13 cellular contexts compared by ENCODE assay signal in the genomic region with DNA sequence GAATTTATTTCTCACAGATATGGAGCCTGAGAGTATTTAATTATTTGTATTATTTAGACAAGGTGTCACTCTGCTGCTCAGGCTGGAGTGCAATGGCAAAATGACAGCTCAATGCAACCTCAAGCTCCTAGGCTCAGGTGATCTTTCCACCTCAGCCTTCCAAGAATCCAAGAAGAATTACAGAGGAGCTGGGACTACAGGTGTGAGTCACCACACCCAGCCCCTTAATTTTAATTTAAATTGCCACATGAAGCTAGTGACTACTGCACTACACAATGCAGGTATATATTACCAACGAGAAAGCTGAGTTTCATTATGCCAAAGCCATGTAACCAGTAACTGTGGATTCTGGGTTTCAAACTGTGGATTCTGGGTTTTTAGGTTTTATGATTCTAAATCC. TPM values are rescaled to one million over a fixed set of nuclear protein-coding genes. Genes with fewer than 3 reads are reported as not detected.
DNase-seq lines count a peak whose midpoint lies in the region; ATAC-seq, FAIRE-seq and TF ChIP-seq lines count a peak whose summit lies in the region.
"Had no signal": no experiment of that assay in that cellular context is flagged by ENCODE, and none has a peak within 500 bp of the region (broad histone marks: within the 10 kb centered on the region; RNA-seq: fewer than 3 reads in every experiment).

No MANE protein-coding gene starts in this region.

- peaks cover 6% of the 10 kb centered on the region for H3K79me1 ChIP-seq in trophoblast cell (ENCODE audit: low read length)

- H3K27me3 Mint-ChIP-seq in T-helper 1 cell treated with Interleukin-12 subunit alpha and Interleukin-12 subunit beta and Interleukin-4 antibody, amounts not matched to agents 30 μg/mL and 1 μg/mL, for 36 hours (ENCODE audit: low read depth) = no peaks in the 10 kb centered on the region

- H2AK5ac ChIP-seq in trophoblast cell (ENCODE audit: low read length) = no peak overlapping the region

- H3K9me2 ChIP-seq in PC-9 (ENCODE audit: insufficient read depth) = no peaks in the 10 kb centered on the region

- H3K27ac Mint-ChIP-seq in T-helper 1 cell treated with Interleukin-12 subunit alpha and Interleukin-12 subunit beta and Interleukin-4 antibody, amounts not matched to agents 30 μg/mL and 1 μg/mL, for 36 hours = no peak overlapping the region

- H3K4me1 ChIP-seq in PC-9 (replicated peaks; ENCODE audit: insufficient read depth) (peaks cover 42% of the 10 kb centered on the region), endothelial cell of umbilical vein (ENCODE audit: control insufficient read depth, extremely low read depth, insufficient read depth, low read length) (peaks cover 42% of the 10 kb centered on the region), trophoblast cell (ENCODE audit: control insufficient read depth in 1 of 2, insufficient read depth in 2 of 2, low read length in 2 of 2) (peaks cover 7 to 8% of the 10 kb centered on the region in 2 experiments)

- no CpG with 5 or more reads among the region's 1 CpG for WGBS in trophoblast cell (ENCODE audit: extremely low coverage, insufficient coverage, insufficient read length)

- intact Hi-C loops in PC-9 (cut with micrococcal nuclease; ENCODE audit: unreplicated experiment) (loop anchor here (5.0 to 10.0 kb wide), 2 partner anchors 70 to 283 kb away; a partner anchor contains a TSS), endothelial cell of umbilical vein (cut with micrococcal nuclease) (no loop called here), cardiac septum (cut with DNase I) (loop anchor here (10.0 kb wide), 1 partner anchor 123 kb away; a partner anchor contains a TSS)

- peaks cover 30% of the 10 kb centered on the region for H3K36me3 Mint-ChIP-seq in T-helper 1 cell treated with Interleukin-12 subunit alpha and Interleukin-12 subunit beta and Interleukin-4 antibody, amounts not matched to agents 30 μg/mL and 1 μg/mL, for 36 hours (ENCODE audit: low read depth)

- H3K18ac ChIP-seq in trophoblast cell (ENCODE audit: low read length) = no peak overlapping the region

- ATAC-seq in GM21529 (IDR thresholded peaks at IDR 0.05; ENCODE audit: unreplicated experiment) = no peak
- ATAC-seq: activated CD4-positive, CD25-positive, alpha-beta regulatory T cell treated with anti-CD3 and anti-CD28 coated beads, Interleukin-2, amount 50 U/mL, for 24 hours; sciatic nerve had no signal

- H3K27me3 ChIP-seq in PC-9 (ENCODE audit: insufficient read depth, low read depth) = no peaks in the 10 kb centered on the region
- no peaks in the 10 kb centered on the region for H3K27me3 ChIP-seq in endothelial cell of umbilical vein (ENCODE audit: control insufficient read depth in 2 of 2, insufficient read depth in 2 of 2, low read length in 2 of 2)
- no peaks in the 10 kb centered on the region for H3K27me3 ChIP-seq in trophoblast cell (ENCODE audit: insufficient read depth, low read length)

- H2BK12ac ChIP-seq in trophoblast cell (ENCODE audit: low read length) = no peak overlapping the region

- H3K9me1 ChIP-seq in endothelial cell of umbilical vein (replicated peaks; ENCODE audit: control insufficient read depth, extremely low read depth, insufficient read depth, low read length) = no peaks in the 10 kb centered on the region

- H4K20me1 ChIP-seq in PC-9 (ENCODE audit: insufficient read depth) (peaks cover 45% of the 10 kb centered on the region), endothelial cell of umbilical vein (replicated peaks; ENCODE audit: control insufficient read depth, extremely low read depth, insufficient read depth, low read length) (peaks cover 4% of the 10 kb centered on the region)

- H3K9ac ChIP-seq in endothelial cell of umbilical vein (replicated peaks; ENCODE audit: extremely low read depth, insufficient read depth, low read length) (peak overlapping the region; percentile 8), trophoblast cell (ENCODE audit: low read length) (no peak overlapping the region)

- H3K4me3 Mint-ChIP-seq in T-helper 1 cell treated with Interleukin-12 subunit alpha and Interleukin-12 subunit beta and Interleukin-4 antibody, amounts not matched to agents 30 μg/mL and 1 μg/mL, for 36 hours = peak overlapping the region; percentile 53

- H3K9me3 Mint-ChIP-seq in T-helper 1 cell treated with Interleukin-12 subunit alpha and Interleukin-12 subunit beta and Interleukin-4 antibody, amounts not matched to agents 30 μg/mL and 1 μg/mL, for 36 hours = no peaks in the 10 kb centered on the region

- H3K4me2 ChIP-seq in PC-9 = peak overlapping the region; percentile 95
- H3K4me2 ChIP-seq in endothelial cell of umbilical vein (ENCODE audit: insufficient read depth, low read length) = peak overlapping the region; percentile 84
- no peak overlapping the region for H3K4me2 ChIP-seq in trophoblast cell (ENCODE audit: low read length)

- no peak for TF ChIP-seq POLR2A in endothelial cell of umbilical vein (IDR thresholded peaks at IDR 0.05; ENCODE audit: low read depth, low read length)

- H2AFZ ChIP-seq in PC-9 (no peak overlapping the region), endothelial cell of umbilical vein (ENCODE audit: low read depth, low read length) (no peak overlapping the region), trophoblast cell (ENCODE audit: insufficient read depth, low read length, poor library complexity) (no peak overlapping the region)

- no peak overlapping the region for H4K91ac ChIP-seq in trophoblast cell (ENCODE audit: low read depth, low read length)

- no peak overlapping the region for H3K23ac ChIP-seq in trophoblast cell (ENCODE audit: low read length)

- H3K79me2 ChIP-seq in PC-9 (ENCODE audit: low read depth) (peaks cover 70% of the 10 kb centered on the region), endothelial cell of umbilical vein (ENCODE audit: control insufficient read depth, insufficient read depth, low read length) (peaks cover 60% of the 10 kb centered on the region), trophoblast cell (ENCODE audit: control insufficient read depth, insufficient read depth, low read length, poor library complexity) (peaks cover 13% of the 10 kb centered on the region)

- H3K9me3 ChIP-seq in PC-9 (ENCODE audit: insufficient read depth, low read depth) (no peaks in the 10 kb centered on the region), endothelial cell of umbilical vein (replicated peaks; ENCODE audit: control insufficient read depth, insufficient read depth, low read length) (no peaks in the 10 kb centered on the region), trophoblast cell (ENCODE audit: insufficient read depth, low read depth, low read length) (no peaks in the 10 kb centered on the region)

- H3F3A ChIP-seq in PC-9 (ENCODE audit: insufficient read depth, low read depth) = peaks cover 68% of the 10 kb centered on the region

- FAIRE-seq in endothelial cell of umbilical vein (lab: Jason Lieb, UNC) = no peak

- H3K36me3 ChIP-seq in PC-9 (ENCODE audit: low read depth) (peaks cover 52% of the 10 kb centered on the region), endothelial cell of umbilical vein (ENCODE audit: control insufficient read depth in 2 of 2, extremely low read depth in 1 of 2, insufficient read depth in 2 of 2, low read length in 2 of 2) (peaks cover 13 to 22% of the 10 kb centered on the region in 2 experiments), trophoblast cell (ENCODE audit: control insufficient read depth in 1 of 2, insufficient read depth in 2 of 2, low read length in 2 of 2) (peaks cover 31 to 40% of the 10 kb centered on the region in 2 experiments)

- BruUV-seq in PC-9 (replicated peaks; lab: Mats Ljungman, UMichigan) = no TSS peak
- BruUV-seq in endothelial cell of umbilical vein (replicated peaks; lab: Mats Ljungman, UMichigan) = no TSS peak

- no peak overlapping the region for H2BK120ac ChIP-seq in trophoblast cell (ENCODE audit: insufficient read depth, low read length, poor library complexity)

- H3K14ac ChIP-seq in trophoblast cell (ENCODE audit: low read length) = no peak overlapping the region

- CTCF ChIA-PET in PC-9 (lab: Charles Lee) (interaction anchor here (0.6 to 1.3 kb wide), 3 partner anchors 58 to 161 kb away, joined by 4 to 16 read pairs (median 6); a partner anchor contains a TSS), endothelial cell of umbilical vein (lab: Charles Lee) (interaction anchor here (0.9 to 6.7 kb wide), 8 partner anchors 10 to 134 kb away, joined by 3 to 57 read pairs (median 4); a partner anchor contains a TSS)

- H4K8ac ChIP-seq in trophoblast cell (ENCODE audit: low read depth, low read length) = no peak overlapping the region

- no peak overlapping the region for H4K12ac ChIP-seq in trophoblast cell (ENCODE audit: low read depth, low read length)

- dilution Hi-C loops in endothelial cell of umbilical vein (cut with MboI; ENCODE audit: extremely low pct_ligation_motif_present, low sequenced_read_pairs) = no loop called here

- no peak for TF ChIP-seq CTCF in PC-9 (conservative IDR thresholded peaks at IDR 0.05)
- no peak for TF ChIP-seq CTCF in endothelial cell of umbilical vein (IDR thresholded peaks at IDR 0.05; ENCODE audit: extremely low read depth in 1 of 2, insufficient read depth in 1 of 2, low read depth in 1 of 2, low read length in 2 of 2)

- DNase-seq in T-helper 1 cell (no peak), PC-9 (peak; percentile 37 to 80), endothelial cell of umbilical vein (ENCODE audit: low read depth, low spot score) (no peak), trophoblast cell (peak; percentile 73 to 77), NCI-H2029 treated with DMSO at 0.1 percent for 48 hours (lab: John Stamatoyannopoulos, UW) (no peak), cardiac septum (ENCODE audit: low spot score) (no peak)
- DNase-seq: 8988T; central memory CD4-positive, alpha-beta T cell; NCI-H69 had no signal

- H3K4me1 Mint-ChIP-seq in T-helper 1 cell treated with Interleukin-12 subunit alpha and Interleukin-12 subunit beta and Interleukin-4 antibody, amounts not matched to agents 30 μg/mL and 1 μg/mL, for 36 hours (ENCODE audit: low read depth) = peaks cover 31% of the 10 kb centered on the region

- H3K27ac ChIP-seq in PC-9 = peak overlapping the region; percentile 92
- no peak overlapping the region for H3K27ac ChIP-seq in endothelial cell of umbilical vein (ENCODE audit: insufficient read depth, low read depth, low read length)
- H3K27ac ChIP-seq in trophoblast cell (ENCODE audit: low read depth, low read length) = no peak overlapping the region

- no peak overlapping the region for H2BK5ac ChIP-seq in trophoblast cell (ENCODE audit: low read depth, low read length, poor library complexity)

- peak overlapping the region; percentile 84; the same call in 1 of the 2 replicates for H3K4me3 ChIP-seq in PC-9
- H3K4me3 ChIP-seq in endothelial cell of umbilical vein (replicated peaks in 1 of 3; ENCODE audit: insufficient read depth in 1 of 3, low read depth in 1 of 3, low read length in 3 of 3) = peak overlapping the region in 1 of 3 experiments; percentile 21
- no peak overlapping the region for H3K4me3 ChIP-seq in trophoblast cell (ENCODE audit: low read depth, low read length)

- POLR2A ChIA-PET in PC-9 (lab: Charles Lee; ENCODE audit: unreplicated experiment) (interaction anchor here (0.5 to 0.8 kb wide), 8 partner anchors 11 to 1845 kb away, joined by 3 to 18 read pairs (median 4); no protein-coding TSS in a partner anchor), endothelial cell of umbilical vein (lab: Charles Lee) (interaction anchor here (0.7 kb wide), 1 partner anchor 789 kb away, joined by 3 read pairs; no protein-coding TSS in a partner anchor)

- H3K4ac ChIP-seq in trophoblast cell (ENCODE audit: low read depth, low read length) = peak overlapping the region; percentile 43

RNA-seq across cellular contexts. Expression of a gene that starts 2.1 kb away (rescaled TPM):
- total RNA-seq in PC-9 (2021) = 63.4 and 68.8 TPM in 2 replicates
- 54.1 and 55.6 TPM in 2 replicates for total RNA-seq in endothelial cell of umbilical vein
- 47.9 and 48.6 TPM in 2 replicates for polyA plus RNA-seq in endothelial cell of umbilical vein
- polyA plus RNA-seq in endothelial cell of umbilical vein (2011; cell fraction: cytosol; rRNA removed) = 22.4 and 25.5 TPM in 2 replicates
- 123 and 207 TPM in 2 replicates for polyA plus RNA-seq in endothelial cell of umbilical vein (2011; cell fraction: nucleus; rRNA removed)
- 19.8 and 29.0 TPM in 2 replicates for polyA plus RNA-seq in endothelial cell of umbilical vein (2012)
- 75.4 and 81.4 TPM in 2 replicates for polyA minus RNA-seq in endothelial cell of umbilical vein
- polyA minus RNA-seq in endothelial cell of umbilical vein (2011; cell fraction: cytosol; rRNA and poly(A)+ RNA removed) = 50.2 TPM
- 68.0 and 96.9 TPM in 2 replicates for polyA minus RNA-seq in endothelial cell of umbilical vein (2011; cell fraction: nucleus; rRNA and poly(A)+ RNA removed)
- polyA plus RNA-seq in trophoblast cell (2013) = 38.9 and 40.5 TPM in 2 replicates
- 26.8 TPM for total RNA-seq in cardiac septum

RNA-seq across cellular contexts. Expression of a gene that starts 9.4 kb away (rescaled TPM):
- total RNA-seq in PC-9 (2021) = 0.33 TPM in 1 of 2 replicates, not detected in the other
- total RNA-seq in endothelial cell of umbilical vein = not detected in 2 replicates
- polyA plus RNA-seq in endothelial cell of umbilical vein = not detected in 2 replicates
- polyA plus RNA-seq in endothelial cell of umbilical vein (2011; cell fraction: cytosol; rRNA removed) = not detected in 2 replicates
- not detected in 2 replicates for polyA plus RNA-seq in endothelial cell of umbilical vein (2011; cell fraction: nucleus; rRNA removed)
- polyA plus RNA-seq in endothelial cell of umbilical vein (2012) = not detected in 2 replicates
- not detected in 2 replicates for polyA minus RNA-seq in endothelial cell of umbilical vein
- polyA minus RNA-seq in endothelial cell of umbilical vein (2011; cell fraction: cytosol; rRNA and poly(A)+ RNA removed) = not detected
- 0.34 TPM in 1 of 2 replicates, not detected in the other for polyA minus RNA-seq in endothelial cell of umbilical vein (2011; cell fraction: nucleus; rRNA and poly(A)+ RNA removed)
- not detected in 2 replicates for polyA plus RNA-seq in trophoblast cell (2013)
- not detected for total RNA-seq in cardiac septum
- total RNA-seq: sciatic nerve had no signal

RNA-seq across cellular contexts. Expression of a gene that starts 20.9 kb away (rescaled TPM):
- total RNA-seq in PC-9 (2021) (55.8 and 59.2 TPM in 2 replicates), endothelial cell of umbilical vein (46.4 and 47.8 TPM in 2 replicates), cardiac septum (26.2 TPM)
- polyA plus RNA-seq in endothelial cell of umbilical vein = 52.0 and 65.5 TPM in 2 replicates
- polyA plus RNA-seq in endothelial cell of umbilical vein (2011; cell fraction: cytosol; rRNA removed) = 56.2 and 62.6 TPM in 2 replicates
- 41.7 and 45.6 TPM in 2 replicates for polyA plus RNA-seq in endothelial cell of umbilical vein (2011; cell fraction: nucleus; rRNA removed)
- 36.1 and 37.2 TPM in 2 replicates for polyA plus RNA-seq in endothelial cell of umbilical vein (2012)
- 79.4 and 130 TPM in 2 replicates for polyA minus RNA-seq in endothelial cell of umbilical vein
- polyA minus RNA-seq in endothelial cell of umbilical vein (2011; cell fraction: cytosol; rRNA and poly(A)+ RNA removed) = 15.1 TPM
- polyA minus RNA-seq in endothelial cell of umbilical vein (2011; cell fraction: nucleus; rRNA and poly(A)+ RNA removed) = 21.7 and 35.0 TPM in 2 replicates
- 47.7 and 49.1 TPM in 2 replicates for polyA plus RNA-seq in trophoblast cell (2013)

RNA-seq across cellular contexts. Expression of a gene that starts 46.3 kb away (rescaled TPM):
- total RNA-seq in PC-9 (2021) (85.0 and 93.9 TPM in 2 replicates), endothelial cell of umbilical vein (110 and 118 TPM in 2 replicates), cardiac septum (95.9 TPM)
- 59.2 and 62.0 TPM in 2 replicates for polyA plus RNA-seq in endothelial cell of umbilical vein
- polyA plus RNA-seq in endothelial cell of umbilical vein (2011; cell fraction: cytosol; rRNA removed) = 67.4 and 113 TPM in 2 replicates
- polyA plus RNA-seq in endothelial cell of umbilical vein (2011; cell fraction: nucleus; rRNA removed) = 270 and 317 TPM in 2 replicates
- polyA plus RNA-seq in endothelial cell of umbilical vein (2012) = 50.9 and 52.8 TPM in 2 replicates
- 81.5 and 92.0 TPM in 2 replicates for polyA minus RNA-seq in endothelial cell of umbilical vein
- polyA minus RNA-seq in endothelial cell of umbilical vein (2011; cell fraction: cytosol; rRNA and poly(A)+ RNA removed) = 29.1 TPM
- polyA minus RNA-seq in endothelial cell of umbilical vein (2011; cell fraction: nucleus; rRNA and poly(A)+ RNA removed) = 55.2 and 62.7 TPM in 2 replicates
- 42.1 and 46.5 TPM in 2 replicates for polyA plus RNA-seq in trophoblast cell (2013)

Comparison
In these comparisons a context has a peak if more than half of its experiments do, and no peak if none do; other contexts are left out.
1. DNase-seq: peak in PC-9 (2 of 2) and trophoblast cell (2 of 2); none in T-helper 1 cell (0 of 5), endothelial cell of umbilical vein (single experiment), NCI-H2029 treated with DMSO at 0.1 percent for 48 hours (single experiment) and cardiac septum (single experiment).